Comparison of ENCODE assay signal across 1 cellular context in genomic region chr12:104498211-104498801, GRCh38.
TF ChIP-seq lines count a peak whose summit lies in the region.

No MANE protein-coding gene starts in this region.

TF ChIP-seq in GM12878, 131 proteins besides CTCF, POLR2A, EP300 and RAD21 (continued from another document):
- TF ChIP-seq MLLT1 (IDR thresholded peaks at IDR 0.05) (0 out of 2 replicates have a peak, but pooled peaks have one; percentile 36), TARDBP (IDR thresholded peaks at IDR 0.05; ENCODE audit: borderline replicate concordance) (no peak), IKZF1 (conservative IDR thresholded peaks at IDR 0.05) (peak; percentile 91), JUNB (IDR thresholded peaks at IDR 0.05) (peak; percentile 40; the same call in 1 of the 2 replicates), E2F4 (IDR thresholded peaks at IDR 0.05; ENCODE audit: low read depth, low read length) (no peak), IRF4 (IDR thresholded peaks at IDR 0.05; ENCODE audit: low read depth, low read length) (no peak), ZZZ3 (IDR thresholded peaks at IDR 0.05; ENCODE audit: control insufficient read depth, insufficient read length, low read depth) (no peak), NFIC (IDR thresholded peaks at IDR 0.05; ENCODE audit: low read depth, low read length) (peak; percentile 86)
